9 cellular contexts compared by ENCODE assay signal in genomic region chr1:15627343-15627988, GRCh38. TPM values are rescaled to one million over a fixed set of nuclear protein-coding genes. Genes with fewer than 3 reads are reported as not detected.
DNase-seq lines count a peak whose midpoint lies in the region; ATAC-seq lines count a peak whose summit lies in the region.
"Had no signal": no experiment of that assay in that cellular context is flagged by ENCODE, and none has a peak within 500 bp of the region (broad histone marks: within the 10 kb centered on the region; RNA-seq: fewer than 3 reads in every experiment).

No MANE protein-coding gene starts in this region.

- DNase-seq in OCI-M1 (lab: John Stamatoyannopoulos, UW) (peak; percentile 57), myocyte (ENCODE audit: low read depth) (peak; percentile 60), NCI-H526 treated with DMSO at 0.1 percent for 48 hours (lab: John Stamatoyannopoulos, UW) (no peak), T-cell (no peak), NCI-H748 (lab: John Stamatoyannopoulos, UW; ENCODE audit: unreplicated experiment) (no peak)
- DNase-seq in activated naive CD4-positive, alpha-beta T cell treated with anti-CD3 and anti-CD28 coated beads for 36 hours = no peak
- DNase-seq: hippocampal formation had no signal

- intact Hi-C loops in activated naive CD4-positive, alpha-beta T cell treated with anti-CD3 and anti-CD28 coated beads for 36 hours (cut with micrococcal nuclease) = no loop called here

- CTCF ChIA-PET in T-cell (lab: Charles Lee) = no interaction called here
- CTCF ChIA-PET in activated naive CD4-positive, alpha-beta T cell treated with anti-CD3 and anti-CD28 coated beads for 36 hours (lab: Charles Lee) = interaction anchor here (0.7 kb wide), 1 partner anchor 113 kb away, joined by 3 read pairs; no protein-coding TSS in a partner anchor

- no peaks in the 10 kb centered on the region for H3K27me3 Mint-ChIP-seq in T-cell
- H3K27me3 Mint-ChIP-seq in activated naive CD4-positive, alpha-beta T cell treated with anti-CD3 and anti-CD28 coated beads for 36 hours (ENCODE audit: low read depth) = no peaks in the 10 kb centered on the region

- ATAC-seq in GM18868 (IDR thresholded peaks at IDR 0.05; ENCODE audit: unreplicated experiment) = peak; percentile 53
- ATAC-seq in HG02571 (IDR thresholded peaks at IDR 0.05; ENCODE audit: unreplicated experiment) = peak; percentile 88
- no peak for ATAC-seq in T-cell (replicated peaks in 1 of 4)

- POLR2A ChIA-PET in T-cell (lab: Charles Lee) = no interaction called here

- no peaks in the 10 kb centered on the region for H3K9me3 Mint-ChIP-seq in T-cell
- H3K9me3 Mint-ChIP-seq in activated naive CD4-positive, alpha-beta T cell treated with anti-CD3 and anti-CD28 coated beads for 36 hours = no peaks in the 10 kb centered on the region

- H3K36me3 Mint-ChIP-seq in T-cell = peaks cover 44% of the 10 kb centered on the region
- peaks cover 13% of the 10 kb centered on the region for H3K36me3 Mint-ChIP-seq in activated naive CD4-positive, alpha-beta T cell treated with anti-CD3 and anti-CD28 coated beads for 36 hours (ENCODE audit: low read depth)

- H3K4me3 Mint-ChIP-seq in T-cell = no peak overlapping the region
- H3K4me3 Mint-ChIP-seq in activated naive CD4-positive, alpha-beta T cell treated with anti-CD3 and anti-CD28 coated beads for 36 hours = no peak overlapping the region

- H3K27ac Mint-ChIP-seq in T-cell = peak overlapping the region in 1 of 2 donors; percentile 16
- no peak overlapping the region for H3K27ac Mint-ChIP-seq in activated naive CD4-positive, alpha-beta T cell treated with anti-CD3 and anti-CD28 coated beads for 36 hours

- peaks cover 38 to 43% (median 39%) of the 10 kb centered on the region in 3 donors for H3K4me1 Mint-ChIP-seq in T-cell
- H3K4me1 Mint-ChIP-seq in activated naive CD4-positive, alpha-beta T cell treated with anti-CD3 and anti-CD28 coated beads for 36 hours (ENCODE audit: low read depth) = peaks cover 32% of the 10 kb centered on the region

RNA-seq across cellular contexts. Expression of gene DDI2, which starts 10.2 kb away (rescaled TPM):
- 26.6 and 34.7 TPM in 2 replicates for total RNA-seq in myocyte
- polyA plus RNA-seq in myocyte (2012) = 8.1 TPM
- total RNA-seq in T-cell = 10 to 100 TPM; 32.4 to 62.2 (median 60.5) TPM
- 10 to 100 TPM; 19.6 to 20.7 TPM for total RNA-seq in activated naive CD4-positive, alpha-beta T cell treated with anti-CD3 and anti-CD28 coated beads for 36 hours

RNA-seq across cellular contexts. Expression of gene AGMAT, which starts 42.6 kb away (rescaled TPM):
- total RNA-seq in myocyte (2.1 and 3.2 TPM in 2 replicates), T-cell (10 to 100 TPM in 1 of 5 donors, 1 to 10 TPM in 4; 5.9 to 10.8 (median 8.4) TPM)
- 0.52 TPM for polyA plus RNA-seq in myocyte (2012)
- total RNA-seq in activated naive CD4-positive, alpha-beta T cell treated with anti-CD3 and anti-CD28 coated beads for 36 hours = 10 to 100 TPM; 15.9 to 16.2 TPM

RNA-seq across cellular contexts. Expression of gene PLEKHM2, which starts 56.7 kb away (rescaled TPM):
- total RNA-seq in myocyte (80.3 and 90.4 TPM in 2 replicates), T-cell (10 to 100 TPM; 52.5 to 65.2 (median 59.6) TPM)
- polyA plus RNA-seq in myocyte (2012) = 86.9 TPM
- total RNA-seq in activated naive CD4-positive, alpha-beta T cell treated with anti-CD3 and anti-CD28 coated beads for 36 hours = 10 to 100 TPM; 44.2 to 48.3 TPM

Comparison
In these comparisons a context has a peak if more than half of its experiments do, and no peak if none do; other contexts are left out.
1. ATAC-seq: peak in GM18868 (single experiment) and HG02571 (single experiment); none in T-cell (0 of 4).
2. DNase-seq: peak in OCI-M1 (single experiment) and myocyte (single experiment); none in NCI-H526 treated with DMSO at 0.1 percent for 48 hours (single experiment), T-cell (0 of 34), NCI-H748 (single experiment) and activated naive CD4-positive, alpha-beta T cell treated with anti-CD3 and anti-CD28 coated beads for 36 hours (single experiment).